In genomic region chr14:104708606-104709268, GRCh38 we compare ENCODE assay signal across 8 cellular contexts. TPM values are rescaled to one million over a fixed set of nuclear protein-coding genes. Genes with fewer than 3 reads are reported as not detected.
A peak's percentile ranks its signal among the peaks of the same experiment; 100 is the strongest.
DNase-seq lines count a peak whose midpoint lies in the region; ATAC-seq and TF ChIP-seq lines count a peak whose summit lies in the region.

No MANE protein-coding gene starts in this region.

- POLR2A ChIA-PET in WTC11 (lab: Charles Lee), result interaction anchor here (0.6 kb wide), 1 partner anchor 27 kb away, joined by 3 read pairs; no protein-coding TSS in a partner anchor

- DNase-seq in AG08395 (ENCODE audit: low spot score) (peak; percentile 87), NCI-H1105 (lab: John Stamatoyannopoulos, UW) (peak; percentile 49), WTC11 (ENCODE audit: low spot score) (peak; percentile 90), mammary epithelial cell (no peak), kidney tubule cell (ENCODE audit: low spot score) (peak; percentile 70)
- DNase-seq in stimulated activated CD4-positive, alpha-beta T cell treated with anti-CD3 and anti-CD28 coated beads, Interleukin-4, amount 100 ng/mL, for 48 hours (ENCODE audit: low read depth in 2 of 2), result peak; percentile 64 to 66

- no peak overlapping the region for H3K4me2 ChIP-seq in mammary epithelial cell (ENCODE audit: insufficient read depth, low read depth, low read length)

- H3K27me3 ChIP-seq in mammary epithelial cell (ENCODE audit: insufficient read depth, low read length), result no peaks in the 10 kb centered on the region

- no peak overlapping the region for H2AFZ ChIP-seq in mammary epithelial cell (ENCODE audit: low read depth, low read length)

- TF ChIP-seq CTCF in WTC11 (IDR thresholded peaks at IDR 0.05) (peak; percentile 98), mammary epithelial cell (conservative IDR thresholded peaks at IDR 0.05 in 1 of 2, IDR thresholded peaks at IDR 0.05 in 1 of 2; ENCODE audit: extremely low read depth in 1 of 2, insufficient read depth in 1 of 2, low read depth in 1 of 2, low read length in 2 of 2) (peak; percentile 97 to 99)

- no peak overlapping the region for H3K27ac ChIP-seq in mammary epithelial cell (ENCODE audit: insufficient read depth, low read depth, low read length)

- H3K4me1 ChIP-seq in mammary epithelial cell (ENCODE audit: insufficient read depth, low read length), result no peaks in the 10 kb centered on the region

- H3K9ac ChIP-seq in mammary epithelial cell (ENCODE audit: insufficient read depth, low read length), result no peak overlapping the region

- H3K4me3 Mint-ChIP-seq in WTC11, result no peak overlapping the region

- H3K36me3 Mint-ChIP-seq in WTC11, result peaks cover 21% of the 10 kb centered on the region

- H3K36me3 ChIP-seq in mammary epithelial cell (ENCODE audit: insufficient read depth, low read length), result peaks cover 22% of the 10 kb centered on the region

- no peaks in the 10 kb centered on the region for H4K20me1 ChIP-seq in mammary epithelial cell (ENCODE audit: insufficient read depth, low read length)

- H3K9me3 Mint-ChIP-seq in WTC11, result peaks cover 8% of the 10 kb centered on the region

- H3K79me2 ChIP-seq in mammary epithelial cell (ENCODE audit: insufficient read depth, low read length), result no peaks in the 10 kb centered on the region

- WGBS in mammary epithelial cell (ENCODE audit: low coverage, missing lambda C conversion rate), result 47% methylated on average over 11 of the region's 20 CpGs

- no peaks in the 10 kb centered on the region for H3K9me3 ChIP-seq in mammary epithelial cell (replicated peaks; ENCODE audit: insufficient read depth, low read length)

- ATAC-seq in GM18505 (IDR thresholded peaks at IDR 0.05; ENCODE audit: unreplicated experiment) (peak; percentile 56), WTC11 (peak; percentile 91), HG03457 (IDR thresholded peaks at IDR 0.05; ENCODE audit: unreplicated experiment) (no peak)

- CTCF ChIA-PET in WTC11 (lab: Charles Lee), result interaction anchor here (0.7 to 3.1 kb wide), 17 partner anchors 9 to 62 kb away, joined by 3 to 18 read pairs (median 5); no protein-coding TSS in a partner anchor
- CTCF ChIA-PET in mammary epithelial cell (lab: Charles Lee; ENCODE audit: low non-redundant PET), result no interaction called here

- intact Hi-C loops in mammary epithelial cell (cut with micrococcal nuclease), result loop anchor here (1.0 to 2.0 kb wide), 3 partner anchors 20 to 58 kb away; partner anchors contain the start of gene INF2

- no peak overlapping the region for H3K27ac Mint-ChIP-seq in WTC11

- H3K4me3 ChIP-seq in mammary epithelial cell (replicated peaks in 1 of 3; ENCODE audit: insufficient read depth in 1 of 3, low read depth in 2 of 3, low read length in 3 of 3), result no peak overlapping the region

- dilution Hi-C loops in mammary epithelial cell (cut with HindIII; ENCODE audit: low sequenced_read_pairs), result loop anchor here (5.0 kb wide), 1 partner anchor 81 kb away; no protein-coding TSS in a partner anchor

- no peak for TF ChIP-seq POLR2A in GM18505 (IDR thresholded peaks at IDR 0.05; ENCODE audit: borderline replicate concordance, extremely low read depth, insufficient read depth, insufficient read length)

- peaks cover 3% of the 10 kb centered on the region; the same call in 1 of the 2 replicates for H3K4me1 Mint-ChIP-seq in WTC11

- no TSS peak for BruUV-seq in mammary epithelial cell (replicated peaks; lab: Mats Ljungman, UMichigan)

- H3K27me3 Mint-ChIP-seq in WTC11 (ENCODE audit: low read depth), result no peaks in the 10 kb centered on the region

- in situ Hi-C loops in mammary epithelial cell (cut with MboI; ENCODE audit: low sequenced_read_pairs in 2 of 2), result no loop called here

TF ChIP-seq in WTC11, 78 proteins besides CTCF, POLR2A, EP300 and RAD21:
- peak; percentile 60; the same call in 1 of the 2 replicates for TF ChIP-seq FOXP1 (CRISPR knock-in tag; IDR thresholded peaks at IDR 0.05; ENCODE audit: borderline replicate concordance)
- no peak for TF ChIP-seq JUN (CRISPR knock-in tag; IDR thresholded peaks at IDR 0.05)
- TF ChIP-seq GABPB1 (CRISPR knock-in tag; IDR thresholded peaks at IDR 0.05), result no peak
- no peak for TF ChIP-seq ETV6 (CRISPR knock-in tag; IDR thresholded peaks at IDR 0.05)

RNA-seq across cellular contexts. Expression of gene ADSS1, which starts 15.3 kb away (rescaled TPM):
- total RNA-seq in WTC11 (2021) (10.0 to 13.3 TPM (median 12.0 TPM) in 3 replicates), mammary epithelial cell (1 to 10 TPM; 1.5 to 3.8 TPM)
- polyA plus RNA-seq in mammary epithelial cell, result 0.56 TPM
- not detected for polyA minus RNA-seq in mammary epithelial cell

RNA-seq across cellular contexts. Expression of gene INF2, which starts 19.3 kb away (rescaled TPM):
- total RNA-seq in WTC11 (2021), result 69.0 to 82.4 TPM (median 72.4 TPM) in 3 replicates
- 100 to 1,000 TPM in 1 of 2 donors, 10 to 100 TPM in 1; 65.7 to 125 TPM for total RNA-seq in mammary epithelial cell
- polyA plus RNA-seq in mammary epithelial cell, result 64.5 TPM
- polyA minus RNA-seq in mammary epithelial cell, result 52.1 TPM

RNA-seq across cellular contexts. Expression of gene SIVA1, which starts 44.2 kb away (rescaled TPM):
- total RNA-seq in WTC11 (2021) (113 to 128 TPM (median 124 TPM) in 3 replicates), mammary epithelial cell (10 to 100 TPM; 43.3 to 56.1 TPM)
- 98.6 TPM for polyA plus RNA-seq in mammary epithelial cell
- polyA minus RNA-seq in mammary epithelial cell, result 12.2 TPM
